In genomic region chr6:32971245-32971580, GRCh38 we compare ENCODE assay signal across 8 cellular contexts. TPM values are rescaled to one million over a fixed set of nuclear protein-coding genes. Genes with fewer than 3 reads are reported as not detected.
DNase-seq lines count a peak whose midpoint lies in the region; ATAC-seq and TF ChIP-seq lines count a peak whose summit lies in the region.

No MANE protein-coding gene starts in this region.

- no peaks in the 10 kb centered on the region for H3K9me3 ChIP-seq in CD4-positive, alpha-beta T cell (ENCODE audit: control insufficient read depth, low read length)
- H3K9me3 ChIP-seq in OCI-LY1 (ENCODE audit: low read length), result no peaks in the 10 kb centered on the region
- H3K9me3 ChIP-seq in neural progenitor cell (ENCODE audit: low read depth), result no peaks in the 10 kb centered on the region

- no peaks in the 10 kb centered on the region; the same call in 1 of the 2 replicates for H4K20me1 ChIP-seq in OCI-LY1 (ENCODE audit: insufficient read depth, low read length)
- peaks cover 51% of the 10 kb centered on the region for H4K20me1 ChIP-seq in neural progenitor cell (ENCODE audit: low read depth)

- H3K27ac ChIP-seq in CD4-positive, alpha-beta T cell (ENCODE audit: low read depth, low read length), result peak overlapping the region; percentile 98
- H3K27ac ChIP-seq in OCI-LY1 (ENCODE audit: low read depth, low read length, poor library complexity, severe bottlenecking) (peak overlapping the region; percentile 99), neural progenitor cell (peak overlapping the region; percentile 100)

- peak overlapping the region; percentile 98 for H3K4me3 Mint-ChIP-seq in CD4-positive, alpha-beta T cell
- H3K4me3 Mint-ChIP-seq in effector memory CD8-positive, alpha-beta T cell, result peak overlapping the region; percentile 88 to 94
- peak overlapping the region; percentile 94 for H3K4me3 Mint-ChIP-seq in neural progenitor cell

- no peaks in the 10 kb centered on the region for H3K9me3 Mint-ChIP-seq in CD4-positive, alpha-beta T cell
- H3K9me3 Mint-ChIP-seq in effector memory CD8-positive, alpha-beta T cell, result no peaks in the 10 kb centered on the region
- H3K9me3 Mint-ChIP-seq in neural progenitor cell, result no peaks in the 10 kb centered on the region

- H3K36me3 ChIP-seq in OCI-LY1 (ENCODE audit: insufficient read depth, low read length) (peaks cover 55% of the 10 kb centered on the region), neural progenitor cell (peaks cover 15% of the 10 kb centered on the region)

- CTCF ChIA-PET in CD4-positive, alpha-beta T cell (lab: Charles Lee), result interaction anchor here (1.6 to 13.1 kb wide), 10 partner anchors 8 to 132 kb away, joined by 5 to 177 read pairs (median 12); partner anchors contain the start of genes HLA-DMA, HLA-DMB, PSMB8 and PSMB9

- no peak for ATAC-seq in CD4-positive, alpha-beta T cell (ENCODE audit: poor library complexity)
- ATAC-seq in effector memory CD8-positive, alpha-beta T cell (replicated peaks), result no peak
- no peak for ATAC-seq in GM21367 (IDR thresholded peaks at IDR 0.05; ENCODE audit: unreplicated experiment)
- ATAC-seq in HG02970 (IDR thresholded peaks at IDR 0.05; ENCODE audit: low FRiP score, unreplicated experiment), result no peak

- no peak for TF ChIP-seq CTCF in CD4-positive, alpha-beta T cell (IDR thresholded peaks at IDR 0.05)
- TF ChIP-seq CTCF in OCI-LY1 (IDR thresholded peaks at IDR 0.05; ENCODE audit: low read length) (no peak), neural progenitor cell (IDR thresholded peaks at IDR 0.05) (no peak)

- peaks cover 48% of the 10 kb centered on the region for H3K4me1 Mint-ChIP-seq in CD4-positive, alpha-beta T cell (ENCODE audit: low read depth)
- peaks cover 51 to 71% of the 10 kb centered on the region in 2 donors for H3K4me1 Mint-ChIP-seq in effector memory CD8-positive, alpha-beta T cell (ENCODE audit: low read depth in 2 of 2)
- H3K4me1 Mint-ChIP-seq in neural progenitor cell, result peaks cover 35% of the 10 kb centered on the region

- H3K79me2 ChIP-seq in OCI-LY1 (ENCODE audit: insufficient read depth, low read length) (peaks cover 42% of the 10 kb centered on the region), neural progenitor cell (ENCODE audit: low read depth) (peaks cover 89% of the 10 kb centered on the region)

- DNase-seq in CD4-positive, alpha-beta T cell, result no peak
- DNase-seq in effector memory CD8-positive, alpha-beta T cell, result no peak
- DNase-seq in neural progenitor cell (ENCODE audit: low spot score) (no peak), DMS 273 (lab: John Stamatoyannopoulos, UW; ENCODE audit: unreplicated experiment) (no peak)
- no peak for DNase-seq in effector CD8-positive, alpha-beta T cell (lab: John Stamatoyannopoulos, UW)

- H3K9ac ChIP-seq in OCI-LY1 (ENCODE audit: low read length) (peak overlapping the region; percentile 99), neural progenitor cell (peak overlapping the region; percentile 90)

- peaks cover 82% of the 10 kb centered on the region for H3K36me3 Mint-ChIP-seq in CD4-positive, alpha-beta T cell (ENCODE audit: low read depth)
- peaks cover 81% of the 10 kb centered on the region for H3K36me3 Mint-ChIP-seq in effector memory CD8-positive, alpha-beta T cell (ENCODE audit: insufficient read depth)
- H3K36me3 Mint-ChIP-seq in neural progenitor cell, result peaks cover 33% of the 10 kb centered on the region

- intact Hi-C loops in CD4-positive, alpha-beta T cell (cut with DNase I, micrococcal nuclease), result loop anchor here in 1 of 2 experiments (5.0 kb wide), 1 partner anchor 1266 kb away; the partner anchor contains the start of gene HMGA1

- no peaks in the 10 kb centered on the region for H3K27me3 ChIP-seq in CD4-positive, alpha-beta T cell (ENCODE audit: control insufficient read depth, insufficient read depth, low read length)
- H3K27me3 ChIP-seq in OCI-LY1 (ENCODE audit: insufficient read depth, low read length) (no peaks in the 10 kb centered on the region), neural progenitor cell (no peaks in the 10 kb centered on the region)

- H3K4me1 ChIP-seq in OCI-LY1 (ENCODE audit: insufficient read depth, low read length, severe bottlenecking) (peaks cover 55% of the 10 kb centered on the region), neural progenitor cell (peaks cover 22% of the 10 kb centered on the region)

- peak overlapping the region; percentile 97 for H3K4me3 ChIP-seq in OCI-LY1 (ENCODE audit: low read depth, low read length, poor library complexity, severe bottlenecking)
- peak overlapping the region; percentile 68 for H3K4me3 ChIP-seq in neural progenitor cell

- POLR2A ChIA-PET in CD4-positive, alpha-beta T cell (lab: Charles Lee), result interaction anchor here (0.7 to 12.1 kb wide), 64 partner anchors 9 to 1821 kb away, joined by 3 to 444 read pairs (median 10); partner anchors contain the start of genes AGPAT1, ATF6B, B3GALT4 and BAG6

- no peak overlapping the region for H2AFZ ChIP-seq in OCI-LY1 (ENCODE audit: low read length)
- no peak overlapping the region for H2AFZ ChIP-seq in neural progenitor cell (replicated peaks)

- peak overlapping the region; percentile 88 for H3K4me2 ChIP-seq in OCI-LY1 (ENCODE audit: low read length)
- peak overlapping the region; percentile 82 for H3K4me2 ChIP-seq in neural progenitor cell

- no peaks in the 10 kb centered on the region for H3K9me2 ChIP-seq in OCI-LY1 (ENCODE audit: low read depth, low read length)

- peak overlapping the region; percentile 100 for H3K27ac Mint-ChIP-seq in CD4-positive, alpha-beta T cell
- H3K27ac Mint-ChIP-seq in effector memory CD8-positive, alpha-beta T cell, result peak overlapping the region; percentile 94 to 98
- peak overlapping the region; percentile 99 for H3K27ac Mint-ChIP-seq in neural progenitor cell

- no peaks in the 10 kb centered on the region for H3K27me3 Mint-ChIP-seq in CD4-positive, alpha-beta T cell
- H3K27me3 Mint-ChIP-seq in effector memory CD8-positive, alpha-beta T cell, result no peaks in the 10 kb centered on the region
- H3K27me3 Mint-ChIP-seq in neural progenitor cell (ENCODE audit: insufficient read depth, low read depth), result peaks cover 11% of the 10 kb centered on the region

- no peaks in the 10 kb centered on the region; the same call in 1 of the 2 replicates for H3F3A ChIP-seq in OCI-LY1 (ENCODE audit: insufficient read depth, low read length)
- H3F3A ChIP-seq in neural progenitor cell (ENCODE audit: low read depth), result peaks cover 79% of the 10 kb centered on the region

RNA-seq across cellular contexts. Expression of gene BRD2, which starts 2.8 kb away (rescaled TPM):
- total RNA-seq in CD4-positive, alpha-beta T cell, result 100 to 1,000 TPM; 340 to 378 TPM
- total RNA-seq in neural progenitor cell (ENCODE audit: low replicate concordance), result 202 and 211 TPM in 2 replicates

RNA-seq across cellular contexts. Expression of gene HLA-DMA, which starts 18.3 kb away (rescaled TPM):
- 10 to 100 TPM; 14.4 to 16.5 TPM for total RNA-seq in CD4-positive, alpha-beta T cell
- 5.1 and 11.9 TPM in 2 replicates for total RNA-seq in neural progenitor cell (ENCODE audit: low replicate concordance)

RNA-seq across cellular contexts. Expression of gene HLA-DMB, which starts 30.4 kb away (rescaled TPM):
- 1 to 10 TPM; 4.6 to 6.0 TPM for total RNA-seq in CD4-positive, alpha-beta T cell
- 4.3 and 4.5 TPM in 2 replicates for total RNA-seq in neural progenitor cell (ENCODE audit: low replicate concordance)

RNA-seq across cellular contexts. Expression of gene HLA-DOA, which starts 38.2 kb away (rescaled TPM):
- total RNA-seq in CD4-positive, alpha-beta T cell, result 1 to 10 TPM; 5.9 to 6.1 TPM
- 38.0 and 52.2 TPM in 2 replicates for total RNA-seq in neural progenitor cell (ENCODE audit: low replicate concordance)
